In genomic region chr20:44219791-44220190, GRCh38 we compare ENCODE assay signal across 20 cellular contexts. TPM values are rescaled to one million over a fixed set of nuclear protein-coding genes. Genes with fewer than 3 reads are reported as not detected.
A peak's percentile ranks its signal among the peaks of the same experiment; 100 is the strongest.
DNase-seq lines count a peak whose midpoint lies in the region; ATAC-seq and TF ChIP-seq lines count a peak whose summit lies in the region.
"Had no signal": no experiment of that assay in that cellular context is flagged by ENCODE, and none has a peak within 500 bp of the region (broad histone marks: within the 10 kb centered on the region; RNA-seq: fewer than 3 reads in every experiment).

No MANE protein-coding gene starts in this region.

- no peaks in the 10 kb centered on the region for H3K27me3 ChIP-seq in heart left ventricle
- no peaks in the 10 kb centered on the region for H3K27me3 ChIP-seq in thymus (ENCODE audit: control insufficient read depth, insufficient read depth)
- H3K27me3 ChIP-seq: stomach had no signal

- no peaks in the 10 kb centered on the region for H3K27me3 Mint-ChIP-seq in WTC11 (ENCODE audit: low read depth)
- peaks cover 0 to 4% (median 2%) of the 10 kb centered on the region in 3 donors for H3K27me3 Mint-ChIP-seq in immature natural killer cell (ENCODE audit: low read depth in 3 of 3)

- POLR2A ChIA-PET in WTC11 (lab: Charles Lee): no interaction called here

- DNase-seq in heart left ventricle (no peak), cardiac septum (ENCODE audit: low spot score) (no peak), WTC11 (ENCODE audit: low spot score) (no peak), immature natural killer cell (no peak), occipital lobe (lab: John Stamatoyannopoulos, UW) (no peak), NCI-H2029 treated with DMSO at 0.1 percent for 48 hours (lab: John Stamatoyannopoulos, UW) (no peak)
- DNase-seq: Calu3; caudate nucleus; effector CD8-positive, alpha-beta T cell; mucosa of descending colon; NCI-H1092 treated with DMSO at 0.1 percent for 48 hours; NCI-H2171; NCI-H82; stimulated activated CD4-positive, alpha-beta T cell treated with anti-CD3 and anti-CD28 coated beads, Interleukin-12 subunit alpha, Interleukin-12 subunit beta, amount 100 ng/mL, for 4 hours; stomach; WERI-Rb-1 had no signal

- no peak for ATAC-seq in heart left ventricle
- no peak for ATAC-seq in WTC11
- ATAC-seq in HG02973 (IDR thresholded peaks at IDR 0.05; ENCODE audit: unreplicated experiment): no peak
- ATAC-seq: GM12878, mucosa of descending colon had no signal

- CTCF ChIA-PET in WTC11 (lab: Charles Lee): interaction anchor here (0.6 to 4.0 kb wide), 4 partner anchors 11 to 170 kb away, joined by 3 to 45 read pairs (median 22); partner anchors contain the start of gene FITM2

- TF ChIP-seq POLR2A in heart left ventricle (IDR thresholded peaks at IDR 0.05): no peak

- H3K27ac ChIP-seq in heart left ventricle: peak overlapping the region in 8 of 12 donors; percentile 33 to 70 (median 47)
- H3K27ac ChIP-seq in thymus (ENCODE audit: low read depth): peak overlapping the region; percentile 90
- H3K27ac ChIP-seq: KMS-11, WERI-Rb-1 had no signal

- H3K9me3 Mint-ChIP-seq in WTC11 (no peaks in the 10 kb centered on the region), immature natural killer cell (no peaks in the 10 kb centered on the region)

- H3K4me3 ChIP-seq in heart left ventricle: no peak overlapping the region
- no peak overlapping the region for H3K4me3 ChIP-seq in thymus (ENCODE audit: low read length)
- H3K4me3 ChIP-seq: GM12878, mucosa of descending colon, stomach had no signal

- 22 to 45% (median 37%) methylated on average over 6 of the region's 6 CpGs for WGBS in heart left ventricle, 4 donors
- 90% methylated on average over 6 of the region's 6 CpGs for WGBS in thymus

- no peak overlapping the region for H3K4me3 Mint-ChIP-seq in WTC11
- peak overlapping the region; percentile 69 to 94 (median 86) for H3K4me3 Mint-ChIP-seq in immature natural killer cell

- H3K4me1 Mint-ChIP-seq in WTC11: peaks cover 21% of the 10 kb centered on the region
- peaks cover 55% of the 10 kb centered on the region in 2 donors for H3K4me1 Mint-ChIP-seq in immature natural killer cell

- H3K27ac Mint-ChIP-seq in WTC11 (peak overlapping the region; percentile 51; the same call in 1 of the 2 replicates), immature natural killer cell (peak overlapping the region; percentile 55 to 95 (median 82))

- TF ChIP-seq CTCF in heart left ventricle (IDR thresholded peaks at IDR 0.05) (no peak), WTC11 (IDR thresholded peaks at IDR 0.05) (no peak)

- H3K36me3 Mint-ChIP-seq in WTC11: no peaks in the 10 kb centered on the region
- H3K36me3 Mint-ChIP-seq in immature natural killer cell: peaks cover 4 to 8% (median 5%) of the 10 kb centered on the region in 3 donors

- H3K4me1 ChIP-seq in heart left ventricle: peaks cover 0 to 23% (median 17%) of the 10 kb centered on the region in 12 donors
- peaks cover 20% of the 10 kb centered on the region for H3K4me1 ChIP-seq in thymus (ENCODE audit: control insufficient read depth, insufficient read depth, low read length)

- no peaks in the 10 kb centered on the region for H3K9me3 ChIP-seq in heart left ventricle
- H3K9me3 ChIP-seq in thymus (ENCODE audit: control insufficient read depth): no peaks in the 10 kb centered on the region
- H3K9me3 ChIP-seq: mucosa of descending colon, stomach had no signal

- H3K36me3 ChIP-seq in heart left ventricle (peaks cover 0 to 14% (median 0%) of the 10 kb centered on the region in 9 donors), thymus (ENCODE audit: control insufficient read depth, insufficient read depth) (no peaks in the 10 kb centered on the region)
- H3K36me3 ChIP-seq: WERI-Rb-1 had no signal

- intact Hi-C loops in heart left ventricle (cut with DNase I) (loop anchor here (2.0 to 10.0 kb wide), 13 partner anchors 83 to 515 kb away; partner anchors contain the start of gene FITM2 (in 1 of the 10)), cardiac septum (cut with DNase I) (loop anchor here (5.0 kb wide), 1 partner anchor 253 kb away; no protein-coding TSS in a partner anchor)

TF ChIP-seq in WTC11, 78 proteins besides CTCF, POLR2A, EP300 and RAD21 (continues in another document):
- TF ChIP-seq, protein P1, sequence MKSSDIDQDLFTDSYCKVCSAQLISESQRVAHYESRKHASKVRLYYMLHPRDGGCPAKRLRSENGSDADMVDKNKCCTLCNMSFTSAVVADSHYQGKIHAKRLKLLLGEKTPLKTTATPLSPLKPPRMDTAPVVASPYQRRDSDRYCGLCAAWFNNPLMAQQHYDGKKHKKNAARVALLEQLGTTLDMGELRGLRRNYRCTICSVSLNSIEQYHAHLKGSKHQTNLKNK (CRISPR knock-in tag; IDR thresholded peaks at IDR 0.05): no peak
- TF ChIP-seq ZNF317 (CRISPR knock-in tag; IDR thresholded peaks at IDR 0.05; ENCODE audit: borderline replicate concordance, low read depth) (no peak), IRF1 (CRISPR knock-in tag; IDR thresholded peaks at IDR 0.05) (no peak), NR3C1 (CRISPR knock-in tag; conservative IDR thresholded peaks at IDR 0.05; ENCODE audit: low read depth) (no peak), CDX4 (CRISPR knock-in tag; IDR thresholded peaks at IDR 0.05; ENCODE audit: borderline replicate concordance) (no peak), STAT6 (CRISPR knock-in tag; conservative IDR thresholded peaks at IDR 0.05; ENCODE audit: low read depth) (no peak), ESRRA (CRISPR knock-in tag; IDR thresholded peaks at IDR 0.05; ENCODE audit: borderline replicate concordance) (no peak)
- TF ChIP-seq, protein P2, sequence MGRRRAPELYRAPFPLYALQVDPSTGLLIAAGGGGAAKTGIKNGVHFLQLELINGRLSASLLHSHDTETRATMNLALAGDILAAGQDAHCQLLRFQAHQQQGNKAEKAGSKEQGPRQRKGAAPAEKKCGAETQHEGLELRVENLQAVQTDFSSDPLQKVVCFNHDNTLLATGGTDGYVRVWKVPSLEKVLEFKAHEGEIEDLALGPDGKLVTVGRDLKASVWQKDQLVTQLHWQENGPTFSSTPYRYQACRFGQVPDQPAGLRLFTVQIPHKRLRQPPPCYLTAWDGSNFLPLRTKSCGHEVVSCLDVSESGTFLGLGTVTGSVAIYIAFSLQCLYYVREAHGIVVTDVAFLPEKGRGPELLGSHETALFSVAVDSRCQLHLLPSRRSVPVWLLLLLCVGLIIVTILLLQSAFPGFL (CRISPR knock-in tag; IDR thresholded peaks at IDR 0.05; ENCODE audit: borderline replicate concordance): no peak

RNA-seq across cellular contexts. Expression of gene OSER1, which starts 9.2 kb away (rescaled TPM):
- total RNA-seq in heart left ventricle (10 to 100 TPM; 20.6 to 39.0 (median 34.1) TPM), cardiac septum (28.4 TPM), WTC11 (2021) (21.4 to 24.3 TPM (median 21.8 TPM) in 3 replicates), occipital lobe (35.9 TPM)
- polyA plus RNA-seq in heart left ventricle (10 to 100 TPM; 11.9 to 35.6 TPM), immature natural killer cell (10 to 100 TPM; 37.9 to 61.4 (median 55.1) TPM), thymus (56.7 TPM)

RNA-seq across cellular contexts. Expression of gene GDAP1L1, which starts 27.3 kb away (rescaled TPM):
- total RNA-seq in heart left ventricle (under 1 TPM in 7 of 9 donors, not detected in 2; 0.19 to 0.67 (median 0.41) TPM), cardiac septum (0.67 TPM), WTC11 (2021) (7.5 to 10.3 TPM (median 8.8 TPM) in 3 replicates), occipital lobe (121 TPM)
- polyA plus RNA-seq in heart left ventricle (under 1 TPM; 0.12 to 0.30 TPM), immature natural killer cell (not detected), thymus (0.09 TPM)
- total RNA-seq: Calu3, GM12878 had no signal

RNA-seq across cellular contexts. Expression of gene JPH2, which starts 32.8 kb away (rescaled TPM):
- 100 to 1,000 TPM in 8 of 9 donors, 10 to 100 TPM in 1; 99.5 to 219 (median 166) TPM for total RNA-seq in heart left ventricle
- polyA plus RNA-seq in heart left ventricle: 100 to 1,000 TPM; 129 to 144 TPM
- total RNA-seq in cardiac septum: 182 TPM
- 0.81 to 1.1 TPM (median 0.94 TPM) in 3 replicates for total RNA-seq in WTC11 (2021)
- not detected for polyA plus RNA-seq in immature natural killer cell
- 2.0 TPM for polyA plus RNA-seq in thymus
- total RNA-seq in occipital lobe: 0.16 TPM
- total RNA-seq: GM12878 had no signal

Comparison
In these comparisons a context has a peak if more than half of its experiments do, and no peak if none do; other contexts are left out.
1. RNA of gene GDAP1L1, which starts 27.3 kb away (total RNA-seq): 121 TPM in occipital lobe (single experiment); 7.5 to 10.3 TPM in WTC11, 0.67 TPM in cardiac septum (single experiment) and 0.19 to 0.67 TPM in heart left ventricle; every median in the first group is over 10 times any median in the second.
2. RNA of gene JPH2, which starts 32.8 kb away (total RNA-seq): 182 TPM in cardiac septum (single experiment) and 99.5 to 219 TPM in heart left ventricle; 0.81 to 1.1 TPM in WTC11 and 0.16 TPM in occipital lobe (single experiment); every median in the first group is over 10 times any median in the second.